In genomic region chr5:149265559-149265958, GRCh38 we compare ENCODE assay signal across 8 cellular contexts. TPM values are rescaled to one million over a fixed set of nuclear protein-coding genes. Genes with fewer than 3 reads are reported as not detected.
A peak's percentile ranks its signal among the peaks of the same experiment; 100 is the strongest.
DNase-seq lines count a peak whose midpoint lies in the region; ATAC-seq, FAIRE-seq and TF ChIP-seq lines count a peak whose summit lies in the region.

No MANE protein-coding gene starts in this region.

- H3K4me2 ChIP-seq in MM.1S (ENCODE audit: low read depth, low read length) (no peak overlapping the region), endothelial cell of umbilical vein (ENCODE audit: insufficient read depth, low read length) (no peak overlapping the region)

- H3K9me3 ChIP-seq in MM.1S (replicated peaks; ENCODE audit: insufficient read depth, low read length), result no peaks in the 10 kb centered on the region
- peaks cover 2% of the 10 kb centered on the region for H3K9me3 ChIP-seq in endothelial cell of umbilical vein (replicated peaks; ENCODE audit: control insufficient read depth, insufficient read depth, low read length)

- H3K4me1 ChIP-seq in MM.1S (ENCODE audit: low read length), result peaks cover 8% of the 10 kb centered on the region
- H3K4me1 ChIP-seq in endothelial cell of umbilical vein (ENCODE audit: control insufficient read depth, extremely low read depth, insufficient read depth, low read length), result peaks cover 3% of the 10 kb centered on the region

- intact Hi-C loops in endothelial cell of umbilical vein (cut with micrococcal nuclease), result loop anchor here (1.0 to 2.0 kb wide), 6 partner anchors 46 to 297 kb away; no protein-coding TSS in a partner anchor

- H3K9ac ChIP-seq in MM.1S (ENCODE audit: low read length) (no peak overlapping the region), endothelial cell of umbilical vein (replicated peaks; ENCODE audit: extremely low read depth, insufficient read depth, low read length) (no peak overlapping the region)

- no TSS peak for BruUV-seq in endothelial cell of umbilical vein (replicated peaks; lab: Mats Ljungman, UMichigan)

- no peak for TF ChIP-seq POLR2A in endothelial cell of umbilical vein (IDR thresholded peaks at IDR 0.05; ENCODE audit: low read depth, low read length)

- H3K36me3 ChIP-seq in MM.1S (replicated peaks; ENCODE audit: insufficient read depth, low read length) (no peaks in the 10 kb centered on the region), endothelial cell of umbilical vein (ENCODE audit: control insufficient read depth in 2 of 2, extremely low read depth in 1 of 2, insufficient read depth in 2 of 2, low read length in 2 of 2) (no peaks in the 10 kb centered on the region)

- POLR2A ChIA-PET in endothelial cell of umbilical vein (lab: Charles Lee), result interaction anchor here (0.9 kb wide), 1 partner anchor 92 kb away, joined by 3 read pairs; the partner anchor contains the start of gene PCYOX1L

- no peak for ATAC-seq in HG03196 (IDR thresholded peaks at IDR 0.05; ENCODE audit: unreplicated experiment)
- no peak for ATAC-seq in HG03139 (IDR thresholded peaks at IDR 0.05; ENCODE audit: unreplicated experiment)

- no peak overlapping the region for H3K4me3 ChIP-seq in MM.1S (ENCODE audit: low read length)
- H3K4me3 ChIP-seq in endothelial cell of umbilical vein (replicated peaks in 1 of 3; ENCODE audit: insufficient read depth in 1 of 3, low read depth in 1 of 3, low read length in 3 of 3), result no peak overlapping the region

- H3K9me2 ChIP-seq in MM.1S (replicated peaks; ENCODE audit: insufficient read depth, low read length), result no peaks in the 10 kb centered on the region

- H3K27me3 ChIP-seq in MM.1S (replicated peaks; ENCODE audit: insufficient read depth, low read length) (no peaks in the 10 kb centered on the region), endothelial cell of umbilical vein (ENCODE audit: control insufficient read depth in 2 of 2, insufficient read depth in 2 of 2, low read length in 2 of 2) (peaks cover 0 to 1% of the 10 kb centered on the region in 2 experiments)

- no peak overlapping the region for H2AFZ ChIP-seq in MM.1S (ENCODE audit: low read length)
- no peak overlapping the region for H2AFZ ChIP-seq in endothelial cell of umbilical vein (ENCODE audit: low read depth, low read length)

- H3K27ac ChIP-seq in MM.1S (ENCODE audit: low read length), result no peak overlapping the region
- H3K27ac ChIP-seq in endothelial cell of umbilical vein (ENCODE audit: insufficient read depth, low read depth, low read length), result no peak overlapping the region

- DNase-seq in D721Med (ENCODE audit: insufficient read length, low spot score) (no peak), MM.1S (no peak), endothelial cell of umbilical vein (ENCODE audit: low read depth, low spot score) (peak; percentile 77), non-pigmented ciliary epithelial cell (ENCODE audit: low read depth) (peak; percentile 15), iPS-NIHi11 (ENCODE audit: low spot score) (no peak), DMS153 treated with DMSO at 0.1 percent for 48 hours (lab: John Stamatoyannopoulos, UW; ENCODE audit: unreplicated experiment) (no peak)

- TF ChIP-seq CTCF in D721Med (IDR thresholded peaks at IDR 0.05; ENCODE audit: insufficient read depth, missing control alignments), result peak; percentile 31
- TF ChIP-seq CTCF in MM.1S (IDR thresholded peaks at IDR 0.05; ENCODE audit: low read length), result 0 out of 2 replicates have a peak, but pooled peaks have one; percentile 13
- peak; percentile 58 to 62 for TF ChIP-seq CTCF in endothelial cell of umbilical vein (IDR thresholded peaks at IDR 0.05; ENCODE audit: extremely low read depth in 1 of 2, insufficient read depth in 1 of 2, low read depth in 1 of 2, low read length in 2 of 2)

- peaks cover 4% of the 10 kb centered on the region; the same call in 1 of the 2 replicates for H3F3A ChIP-seq in MM.1S (ENCODE audit: insufficient read depth, low read length)

- CTCF ChIA-PET in endothelial cell of umbilical vein (lab: Charles Lee), result interaction anchor here (0.6 to 4.9 kb wide), 53 partner anchors 9 to 535 kb away, joined by 3 to 81 read pairs (median 6); partner anchors contain the start of genes ABLIM3, ARHGEF37, GRPEL2 and PCYOX1L

- no peaks in the 10 kb centered on the region for H4K20me1 ChIP-seq in MM.1S (ENCODE audit: insufficient read depth, low read length)
- H4K20me1 ChIP-seq in endothelial cell of umbilical vein (replicated peaks; ENCODE audit: control insufficient read depth, extremely low read depth, insufficient read depth, low read length), result no peaks in the 10 kb centered on the region

- dilution Hi-C loops in endothelial cell of umbilical vein (cut with MboI; ENCODE audit: extremely low pct_ligation_motif_present, low sequenced_read_pairs), result no loop called here

- H3K9me1 ChIP-seq in endothelial cell of umbilical vein (replicated peaks; ENCODE audit: control insufficient read depth, extremely low read depth, insufficient read depth, low read length), result no peaks in the 10 kb centered on the region

- FAIRE-seq in D721Med (lab: Jason Lieb, UNC) (no peak), endothelial cell of umbilical vein (lab: Jason Lieb, UNC) (peak; percentile 87)

- H3K79me2 ChIP-seq in MM.1S (ENCODE audit: low read length) (no peaks in the 10 kb centered on the region), endothelial cell of umbilical vein (ENCODE audit: control insufficient read depth, insufficient read depth, low read length) (no peaks in the 10 kb centered on the region)

TF ChIP-seq in endothelial cell of umbilical vein, 7 proteins besides CTCF, POLR2A, EP300 and RAD21:
- TF ChIP-seq POLR2AphosphoS5 (IDR thresholded peaks at IDR 0.05; ENCODE audit: insufficient read depth, low read depth, low read length) (no peak), MAX (IDR thresholded peaks at IDR 0.05; ENCODE audit: insufficient read depth, insufficient read length) (no peak), JUN (IDR thresholded peaks at IDR 0.05; ENCODE audit: borderline replicate concordance, insufficient read depth, insufficient read length, low read depth) (no peak), GATA2 (IDR thresholded peaks at IDR 0.05; ENCODE audit: insufficient read depth, insufficient read length, low read depth, low read length) (no peak), MYC (IDR thresholded peaks at IDR 0.05; ENCODE audit: low read depth, low read length) (no peak), FOS (IDR thresholded peaks at IDR 0.05; ENCODE audit: borderline replicate concordance, insufficient read depth, low read length) (no peak), EZH2 (IDR thresholded peaks at IDR 0.05; ENCODE audit: borderline replicate concordance, low read depth, low read length, severe bottlenecking) (no peak)

RNA-seq across cellular contexts. Expression of gene AFAP1L1, which starts 6.1 kb away (rescaled TPM):
- 73.2 and 76.2 TPM in 2 replicates for total RNA-seq in endothelial cell of umbilical vein
- 6.2 and 7.9 TPM in 2 replicates for polyA plus RNA-seq in endothelial cell of umbilical vein
- 8.2 and 8.6 TPM in 2 replicates for polyA plus RNA-seq in endothelial cell of umbilical vein (2011; cell fraction: cytosol; rRNA removed)
- polyA plus RNA-seq in endothelial cell of umbilical vein (2011; cell fraction: nucleus; rRNA removed), result 16.9 and 21.2 TPM in 2 replicates
- polyA plus RNA-seq in endothelial cell of umbilical vein (2012), result 12.1 and 16.6 TPM in 2 replicates
- polyA minus RNA-seq in endothelial cell of umbilical vein, result 17.9 and 18.0 TPM in 2 replicates
- 1.7 TPM for polyA minus RNA-seq in endothelial cell of umbilical vein (2011; cell fraction: cytosol; rRNA and poly(A)+ RNA removed)
- 16.1 and 17.1 TPM in 2 replicates for polyA minus RNA-seq in endothelial cell of umbilical vein (2011; cell fraction: nucleus; rRNA and poly(A)+ RNA removed)

Comparison
In these comparisons a context has a peak if more than half of its experiments do, and no peak if none do; other contexts are left out.
1. DNase-seq: peak in endothelial cell of umbilical vein (single experiment) and non-pigmented ciliary epithelial cell (single experiment); none in D721Med (single experiment), MM.1S (single experiment), iPS-NIHi11 (single experiment) and DMS153 treated with DMSO at 0.1 percent for 48 hours (single experiment).
2. Peak in every context shown above with its lines, with median percentiles within 50 percentile points of each other: CTCF ChIP-seq.